Comparison of ENCODE assay signal across 13 cellular contexts in the genomic region with DNA sequence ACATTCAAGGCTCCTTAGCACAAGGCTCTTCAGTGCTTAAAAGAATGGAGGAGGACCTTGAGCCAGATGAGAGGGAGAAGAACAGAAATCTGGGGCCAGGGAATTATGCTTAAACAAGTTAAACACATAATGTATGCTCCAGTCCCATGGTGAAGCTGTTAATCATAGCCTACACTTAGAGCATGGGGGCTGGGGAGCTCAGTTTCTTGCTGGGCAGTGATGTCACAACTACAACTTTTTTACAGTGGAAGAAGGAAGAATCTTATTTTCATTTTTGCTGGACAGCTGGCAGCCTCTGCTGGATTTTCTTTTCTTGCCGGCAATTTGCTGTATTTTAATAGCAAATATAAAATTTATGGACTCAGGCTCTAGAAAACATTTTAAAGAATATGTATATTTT.
DNase-seq lines count a peak whose midpoint lies in the region; FAIRE-seq lines count a peak whose summit lies in the region.
"Had no signal": no experiment of that assay in that cellular context is flagged by ENCODE, and none has a peak within 500 bp of the region (broad histone marks: within the 10 kb centered on the region; RNA-seq: fewer than 3 reads in every experiment).

No MANE protein-coding gene starts in this region.

- peak; percentile 23 for FAIRE-seq in endometrium (lab: Jason Lieb, UNC)
- FAIRE-seq: GM12891, H1 had no signal

- peak; percentile 9 for DNase-seq in AG08395 (ENCODE audit: low spot score)
- peak; percentile 17 for DNase-seq in HT1080 (ENCODE audit: low read depth)
- peak; percentile 14 for DNase-seq in left kidney (ENCODE audit: low read depth, low spot score)
- DNase-seq in NCI-H1694 (lab: John Stamatoyannopoulos, UW): no peak
- no peak for DNase-seq in NK-92 treated with Interleukin-12 subunit alpha and Interleukin-12 subunit beta, amount 100 ng/mL, for 24 hours (lab: John Stamatoyannopoulos, UW)
- no peak for DNase-seq in NCI-H1092 (lab: John Stamatoyannopoulos, UW)
- DNase-seq in hepatic stellate cell (ENCODE audit: low spot score): no peak
- DNase-seq: DMS53, NCI-H2029, NCI-H2171 treated with DMSO at 0.1 percent for 48 hours had no signal

Comparison
In these comparisons a context has a peak if more than half of its experiments do, and no peak if none do; other contexts are left out.
1. DNase-seq: peak in AG08395 (single experiment), HT1080 (single experiment) and left kidney (single experiment); none in NCI-H1694 (single experiment), NK-92 treated with Interleukin-12 subunit alpha and Interleukin-12 subunit beta, amount 100 ng/mL, for 24 hours (single experiment), NCI-H1092 (single experiment) and hepatic stellate cell (single experiment).